ENCODE assay signal across 19 cellular contexts in genomic region chr9:115127191-115127817, GRCh38. TPM values are rescaled to one million over a fixed set of nuclear protein-coding genes. Genes with fewer than 3 reads are reported as not detected.
DNase-seq lines count a peak whose midpoint lies in the region; ATAC-seq, FAIRE-seq and TF ChIP-seq lines count a peak whose summit lies in the region.
"Had no signal": no experiment of that assay in that cellular context is flagged by ENCODE, and none has a peak within 500 bp of the region (broad histone marks: within the 10 kb centered on the region; RNA-seq: fewer than 3 reads in every experiment).

No MANE protein-coding gene starts in this region.

- H3K9ac ChIP-seq in fibroblast of lung (ENCODE audit: insufficient read depth, low read length): no peak overlapping the region

- no peaks in the 10 kb centered on the region for H3K27me3 ChIP-seq in fibroblast of lung (ENCODE audit: control insufficient read depth, insufficient read depth, low read length)
- H3K27me3 ChIP-seq: cardiac muscle cell, heart left ventricle had no signal

- no peak for FAIRE-seq in GM12891 (lab: Jason Lieb, UNC)

- no peak for TF ChIP-seq POLR2A in GM12891 (IDR thresholded peaks at IDR 0.05; ENCODE audit: low read depth, low read length)

- H3K4me1 ChIP-seq in fibroblast of lung (ENCODE audit: control insufficient read depth, extremely low read depth, insufficient read depth, low read length): peaks cover 5% of the 10 kb centered on the region
- H3K4me1 ChIP-seq: heart left ventricle had no signal

- H3K36me3 ChIP-seq in fibroblast of lung (ENCODE audit: control insufficient read depth, insufficient read depth, low read length): no peaks in the 10 kb centered on the region
- H3K36me3 ChIP-seq: cardiac muscle cell, heart left ventricle had no signal

- H3K4me3 ChIP-seq in fibroblast of lung (replicated peaks in 1 of 4; ENCODE audit: control extremely low read depth in 1 of 4, insufficient read depth in 1 of 4, low read depth in 3 of 4, low read length in 4 of 4): no peak overlapping the region
- H3K4me3 ChIP-seq in skeletal muscle cell (ENCODE audit: low read depth, low read length): no peak overlapping the region
- H3K4me3 ChIP-seq: cardiac muscle cell, heart left ventricle had no signal

- no peak for TF ChIP-seq CTCF in fibroblast of lung (conservative IDR thresholded peaks at IDR 0.05 in 1 of 2, IDR thresholded peaks at IDR 0.05 in 1 of 2; ENCODE audit: low read depth in 1 of 2, low read length in 2 of 2)

- H3K4me2 ChIP-seq in fibroblast of lung (ENCODE audit: extremely low read depth, insufficient read depth, low read length): no peak overlapping the region

- no peaks in the 10 kb centered on the region for H3K79me2 ChIP-seq in fibroblast of lung (ENCODE audit: control insufficient read depth, insufficient read depth, low read length)

- H2AFZ ChIP-seq in fibroblast of lung (ENCODE audit: low read length): no peak overlapping the region

- ATAC-seq in HG02885 (IDR thresholded peaks at IDR 0.05; ENCODE audit: poor library complexity, unreplicated experiment): no peak
- ATAC-seq: heart left ventricle, left cardiac atrium, sciatic nerve had no signal

- H3K27ac ChIP-seq in fibroblast of lung (ENCODE audit: insufficient read depth, low read length): no peak overlapping the region
- H3K27ac ChIP-seq: cardiac muscle cell had no signal

- DNase-seq in GM12891 (ENCODE audit: insufficient read length, low spot score) (no peak), RKO (ENCODE audit: low spot score) (peak; percentile 27), fibroblast of lung (ENCODE audit: low read depth in 2 of 2) (peak; percentile 63 to 92), skeletal muscle cell (ENCODE audit: low read depth) (peak; percentile 90), NCI-H524 treated with DMSO at 0.1 percent for 48 hours (lab: John Stamatoyannopoulos, UW) (no peak), pons (ENCODE audit: low spot score) (no peak), middle frontal gyrus (ENCODE audit: extremely low spot score, low spot score) (no peak)
- DNase-seq: activated CD8-positive, alpha-beta memory T cell treated with anti-CD3 and anti-CD28 coated beads for 24 hours; CD8-positive, alpha-beta memory T cell; effector memory CD4-positive, alpha-beta T cell; heart left ventricle; left cardiac atrium; NCI-H1694 treated with DMSO at 0.1 percent for 48 hours; NCI-H82; nephron progenitor cell had no signal

- H3K9me3 ChIP-seq in fibroblast of lung (ENCODE audit: control insufficient read depth, insufficient read depth, low read depth, low read length): no peaks in the 10 kb centered on the region

- no peaks in the 10 kb centered on the region for H4K20me1 ChIP-seq in fibroblast of lung (ENCODE audit: control insufficient read depth, extremely low read depth, insufficient read depth, low read length)

TF ChIP-seq in GM12891, 5 proteins besides CTCF, POLR2A, EP300 and RAD21:
- peak; percentile 28; the same call in 1 of the 2 replicates for TF ChIP-seq SPI1 (IDR thresholded peaks at IDR 0.05; ENCODE audit: low read depth, low read length)
- TF ChIP-seq TAF1 (IDR thresholded peaks at IDR 0.05; ENCODE audit: low read depth, low read length): no peak

RNA-seq across cellular contexts. Expression of gene TNC, which starts 9.3 kb away (rescaled TPM):
- 1.1 TPM for polyA plus RNA-seq in GM12891 (2012; ENCODE audit: low read depth, missing spikeins)
- total RNA-seq in fibroblast of lung: 457 and 560 TPM in 2 replicates
- 227 and 340 TPM in 2 replicates for polyA plus RNA-seq in fibroblast of lung
- 211 and 288 TPM in 2 replicates for polyA plus RNA-seq in fibroblast of lung (2012)
- 619 and 991 TPM in 2 replicates for polyA minus RNA-seq in fibroblast of lung (ENCODE audit: low replicate concordance)
- polyA plus RNA-seq: CD8-positive, alpha-beta memory T cell; IgD-negative memory B cell had no signal

Comparison
In these comparisons a context has a peak if more than half of its experiments do, and no peak if none do; other contexts are left out.
1. DNase-seq: peak in RKO (single experiment), fibroblast of lung (2 of 2) and skeletal muscle cell (single experiment); none in GM12891 (single experiment), NCI-H524 treated with DMSO at 0.1 percent for 48 hours (single experiment), pons (single experiment) and middle frontal gyrus (single experiment).